10 cellular contexts compared by ENCODE assay signal in genomic region chr9:121566401-121567141, GRCh38.
A peak's percentile ranks its signal among the peaks of the same experiment; 100 is the strongest.
DNase-seq lines count a peak whose midpoint lies in the region; ATAC-seq and TF ChIP-seq lines count a peak whose summit lies in the region.
"Had no signal": no experiment of that assay in that cellular context is flagged by ENCODE, and none has a peak within 500 bp of the region (broad histone marks: within the 10 kb centered on the region; RNA-seq: fewer than 3 reads in every experiment).

No MANE protein-coding gene starts in this region.

- DNase-seq in MG63 (peak; percentile 51), chondrocyte (ENCODE audit: low spot score) (no peak), left kidney (ENCODE audit: low read depth, low spot score) (peak; percentile 91), superior temporal gyrus (ENCODE audit: extremely low spot score) (peak; percentile 66), NCI-H1105 (lab: John Stamatoyannopoulos, UW) (no peak), RPMI8226 (no peak)
- DNase-seq: activated naive CD8-positive, alpha-beta T cell treated with anti-CD3 and anti-CD28 coated beads for 36 hours; T1000 had no signal

- ATAC-seq in HG03159 (IDR thresholded peaks at IDR 0.05; ENCODE audit: unreplicated experiment) (no peak), GM18502 (IDR thresholded peaks at IDR 0.05; ENCODE audit: poor library complexity, unreplicated experiment) (no peak)

- no peaks in the 10 kb centered on the region for H3K9me3 Mint-ChIP-seq in chondrocyte (ENCODE audit: low read depth)
- H3K9me3 Mint-ChIP-seq: activated naive CD8-positive, alpha-beta T cell treated with anti-CD3 and anti-CD28 coated beads for 36 hours had no signal

- no peak for TF ChIP-seq CTCF in chondrocyte (IDR thresholded peaks at IDR 0.05)

- H3K4me3 ChIP-seq in MG63: no peak overlapping the region

- peak overlapping the region; percentile 69 for H3K4me3 Mint-ChIP-seq in chondrocyte (ENCODE audit: unreplicated experiment)
- H3K4me3 Mint-ChIP-seq: activated naive CD8-positive, alpha-beta T cell treated with anti-CD3 and anti-CD28 coated beads for 36 hours had no signal

- no peaks in the 10 kb centered on the region for H3K9me3 ChIP-seq in MG63

- H3K4me1 Mint-ChIP-seq in chondrocyte (ENCODE audit: low read depth): peaks cover 37% of the 10 kb centered on the region
- H3K4me1 Mint-ChIP-seq: activated naive CD8-positive, alpha-beta T cell treated with anti-CD3 and anti-CD28 coated beads for 36 hours had no signal

- no peaks in the 10 kb centered on the region for H3K36me3 ChIP-seq in MG63

- no peaks in the 10 kb centered on the region for H3K27me3 Mint-ChIP-seq in chondrocyte (ENCODE audit: low read depth)
- H3K27me3 Mint-ChIP-seq: activated naive CD8-positive, alpha-beta T cell treated with anti-CD3 and anti-CD28 coated beads for 36 hours had no signal

- H3K27ac Mint-ChIP-seq in chondrocyte (ENCODE audit: unreplicated experiment): peak overlapping the region; percentile 90
- H3K27ac Mint-ChIP-seq: activated naive CD8-positive, alpha-beta T cell treated with anti-CD3 and anti-CD28 coated beads for 36 hours had no signal

- H3K27me3 ChIP-seq in MG63: no peaks in the 10 kb centered on the region

- no peaks in the 10 kb centered on the region for H3K36me3 Mint-ChIP-seq in chondrocyte (ENCODE audit: low read depth)
- H3K36me3 Mint-ChIP-seq: activated naive CD8-positive, alpha-beta T cell treated with anti-CD3 and anti-CD28 coated beads for 36 hours had no signal

Comparison
In these comparisons a context has a peak if more than half of its experiments do, and no peak if none do; other contexts are left out.
1. DNase-seq: peak in MG63 (single experiment), left kidney (single experiment) and superior temporal gyrus (single experiment); none in chondrocyte (single experiment), NCI-H1105 (single experiment) and RPMI8226 (single experiment).